Comparison of ENCODE assay signal across 9 cellular contexts in the genomic region with DNA sequence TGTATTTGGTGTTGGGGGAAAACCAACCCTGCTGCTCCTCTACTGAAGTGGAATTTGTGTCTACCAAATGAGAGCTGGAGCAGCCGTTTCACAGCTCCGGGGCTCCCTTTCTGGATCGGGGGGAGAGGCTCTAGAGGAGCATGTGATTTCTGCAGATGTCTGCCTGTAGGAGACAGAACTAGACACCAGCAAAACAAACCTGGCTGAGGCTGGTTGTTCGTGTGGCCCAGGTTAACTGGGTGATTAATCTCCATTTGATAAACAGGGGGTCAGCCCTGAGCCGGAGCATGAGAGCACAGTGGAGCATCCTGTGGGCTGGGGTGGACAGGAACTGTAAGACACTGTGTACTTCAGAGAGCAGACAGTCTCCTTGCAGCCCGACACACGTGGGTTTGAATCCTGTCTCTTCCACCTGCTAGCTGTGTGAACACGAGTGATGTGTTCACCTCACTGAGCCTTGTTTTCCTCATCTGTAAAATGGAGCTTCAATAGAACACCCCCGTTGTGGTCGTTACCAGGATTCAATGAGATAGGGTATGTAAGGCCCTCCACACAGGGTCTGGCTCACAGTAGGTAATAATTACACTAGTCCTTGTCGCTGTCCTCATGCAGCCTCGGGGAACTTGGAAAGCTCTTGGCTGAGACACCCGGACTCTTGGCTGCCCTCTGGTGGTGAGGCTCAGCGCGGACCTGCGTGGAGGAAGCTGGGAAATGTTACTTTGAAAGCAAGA.
A peak's percentile ranks its signal among the peaks of the same experiment; 100 is the strongest.
DNase-seq lines count a peak whose midpoint lies in the region; ATAC-seq and TF ChIP-seq lines count a peak whose summit lies in the region.
"Had no signal": no experiment of that assay in that cellular context is flagged by ENCODE, and none has a peak within 500 bp of the region (broad histone marks: within the 10 kb centered on the region; RNA-seq: fewer than 3 reads in every experiment).

No MANE protein-coding gene starts in this region.

- DNase-seq in AG04449 (ENCODE audit: low read depth, low spot score) (no peak), NCI-H1436 (lab: John Stamatoyannopoulos, UW) (peak; percentile 67), WERI-Rb-1 (peak; percentile 75), cardiac fibroblast (ENCODE audit: low read depth in 2 of 2) (peak; percentile 66 to 69), kidney tubule cell (ENCODE audit: low spot score) (peak; percentile 67), amniotic stem cell (lab: John Stamatoyannopoulos, UW) (no peak)
- DNase-seq in stimulated activated CD4-positive, alpha-beta T cell treated with anti-CD3 and anti-CD28 coated beads, Interleukin-4, amount 100 ng/mL, for 4 hours, result peak; percentile 38 to 68

- CTCF ChIA-PET in AG04449 (lab: Yijun Ruan, JAX), result interaction anchor here (0.7 to 35.6 kb wide), 42 partner anchors 6 to 646 kb away, joined by 3 to 2422 read pairs (median 5); a partner anchor contains a TSS

- H3K27ac ChIP-seq in WERI-Rb-1, result no peak overlapping the region

- H3K27me3 ChIP-seq in WERI-Rb-1 (ENCODE audit: insufficient read depth, low read depth, severe bottlenecking), result no peaks in the 10 kb centered on the region

- peak; percentile 79 for ATAC-seq in GM18868 (IDR thresholded peaks at IDR 0.05; ENCODE audit: unreplicated experiment)

- TF ChIP-seq CTCF in AG04449 (IDR thresholded peaks at IDR 0.05; ENCODE audit: insufficient read depth, low read length, missing control alignments) (peak; percentile 87), WERI-Rb-1 (IDR thresholded peaks at IDR 0.05; ENCODE audit: low read depth, low read length) (peak; percentile 81), cardiac fibroblast (IDR thresholded peaks at IDR 0.05; ENCODE audit: low read depth, low read length) (peak; percentile 98)

- no peak overlapping the region for H3K4me3 ChIP-seq in AG04449 (ENCODE audit: low read depth, low read length)
- no peak overlapping the region for H3K4me3 ChIP-seq in WERI-Rb-1 (ENCODE audit: low read depth, low read length)
- H3K4me3 ChIP-seq in cardiac fibroblast (replicated peaks in 1 of 2; ENCODE audit: low read depth in 2 of 2, low read length in 2 of 2), result no peak overlapping the region
- H3K4me3 ChIP-seq: skin epidermis had no signal

- H3K36me3 ChIP-seq in WERI-Rb-1, result no peaks in the 10 kb centered on the region

- POLR2A ChIA-PET in AG04449 (lab: Yijun Ruan, JAX), result no interaction called here

- H3K9me3 ChIP-seq in WERI-Rb-1 (ENCODE audit: severe bottlenecking), result no peaks in the 10 kb centered on the region

Comparison
In these comparisons a context has a peak if more than half of its experiments do, and no peak if none do; other contexts are left out.
1. DNase-seq: peak in NCI-H1436 (single experiment), WERI-Rb-1 (single experiment), cardiac fibroblast (2 of 2), kidney tubule cell (single experiment) and stimulated activated CD4-positive, alpha-beta T cell treated with anti-CD3 and anti-CD28 coated beads, Interleukin-4, amount 100 ng/mL, for 4 hours (2 of 2); none in AG04449 (single experiment) and amniotic stem cell (single experiment).
2. Peak in every context shown above with its lines, with median percentiles within 50 percentile points of each other: CTCF ChIP-seq.